In genomic region chr15:58182460-58183163, GRCh38 we compare ENCODE assay signal across 1 cellular context.
TF ChIP-seq lines count a peak whose summit lies in the region.

No MANE protein-coding gene starts in this region.

TF ChIP-seq in HepG2, 621 proteins besides CTCF, POLR2A, EP300 and RAD21 (continued from another document):
- TF ChIP-seq ZNF691 (CRISPR knock-in tag; IDR thresholded peaks at IDR 0.05; ENCODE audit: borderline replicate concordance, low read depth) (peak; percentile 72; the same call in 1 of the 2 replicates), FOXA1 (IDR thresholded peaks at IDR 0.05) (no peak), FOXA1 (CRISPR knock-in tag; IDR thresholded peaks at IDR 0.05) (no peak), DDIT3 (CRISPR knock-in tag; IDR thresholded peaks at IDR 0.05) (no peak), CCDC6 (CRISPR knock-in tag; IDR thresholded peaks at IDR 0.05) (no peak), IRF2 (CRISPR knock-in tag; IDR thresholded peaks at IDR 0.05) (peak; percentile 67; the same call in 1 of the 2 replicates), BORCS8-MEF2B (CRISPR knock-in tag; IDR thresholded peaks at IDR 0.05) (no peak), EED (CRISPR knock-in tag; IDR thresholded peaks at IDR 0.05) (no peak), KMT2A (CRISPR knock-in tag; IDR thresholded peaks at IDR 0.05) (no peak), THYN1 (CRISPR knock-in tag; IDR thresholded peaks at IDR 0.05; ENCODE audit: borderline replicate concordance, low read depth) (no peak), ZNF205 (CRISPR knock-in tag; IDR thresholded peaks at IDR 0.05) (no peak), FOXM1 (CRISPR knock-in tag; IDR thresholded peaks at IDR 0.05) (no peak), SMAD3 (CRISPR knock-in tag; IDR thresholded peaks at IDR 0.05) (0 out of 2 replicates have a peak, but pooled peaks have one; percentile 43), ERF (CRISPR knock-in tag; IDR thresholded peaks at IDR 0.05) (0 out of 2 replicates have a peak, but pooled peaks have one; percentile 51), SALL1 (CRISPR knock-in tag; IDR thresholded peaks at IDR 0.05) (peak; percentile 34; the same call in 1 of the 2 replicates), ZNF546 (CRISPR knock-in tag; conservative IDR thresholded peaks at IDR 0.05) (no peak), IRF1 (CRISPR knock-in tag; IDR thresholded peaks at IDR 0.05; ENCODE audit: low read depth) (no peak), REPIN1 (CRISPR knock-in tag; IDR thresholded peaks at IDR 0.05; ENCODE audit: borderline replicate concordance, low read depth) (no peak), ZNF580 (CRISPR knock-in tag; IDR thresholded peaks at IDR 0.05; ENCODE audit: borderline replicate concordance, low read depth) (peak; percentile 38; the same call in 1 of the 2 replicates), RNF2 (conservative IDR thresholded peaks at IDR 0.05; ENCODE audit: low read depth) (no peak), ZNF557 (CRISPR knock-in tag; IDR thresholded peaks at IDR 0.05) (no peak), HMGXB4 (CRISPR knock-in tag; IDR thresholded peaks at IDR 0.05; ENCODE audit: borderline replicate concordance in 1 of 2, low read depth in 1 of 2) (0 out of 4 replicates have a peak, but pooled peaks of 1 of the 2 experiments have one; percentile 29), NCOR1 (IDR thresholded peaks at IDR 0.05; ENCODE audit: borderline replicate concordance, low read length) (no peak), ZNF772 (CRISPR knock-in tag; IDR thresholded peaks at IDR 0.05) (no peak), SMC3 (IDR thresholded peaks at IDR 0.05; ENCODE audit: low read length) (peak; percentile 91), ZNF766 (CRISPR knock-in tag; IDR thresholded peaks at IDR 0.05; ENCODE audit: borderline replicate concordance) (no peak), ARNT2 (CRISPR knock-in tag; IDR thresholded peaks at IDR 0.05; ENCODE audit: low read depth) (no peak), KDM2A (CRISPR knock-in tag; IDR thresholded peaks at IDR 0.05; ENCODE audit: borderline replicate concordance, low read depth) (peak; percentile 44; the same call in 1 of the 2 replicates), AGO2 (optimal IDR thresholded peaks at IDR 0.05; ENCODE audit: low read depth, low read length) (no peak), HOXA9 (CRISPR knock-in tag; IDR thresholded peaks at IDR 0.05; ENCODE audit: borderline replicate concordance) (no peak), MXD4 (CRISPR knock-in tag; IDR thresholded peaks at IDR 0.05) (0 out of 2 replicates have a peak, but pooled peaks have one; percentile 20), SSRP1 (CRISPR knock-in tag; IDR thresholded peaks at IDR 0.05) (no peak), TAF1 (CRISPR knock-in tag; IDR thresholded peaks at IDR 0.05) (no peak), NCOA1 (CRISPR knock-in tag; IDR thresholded peaks at IDR 0.05) (no peak)
